ENCODE assay signal across 25 cellular contexts in genomic region chr6:64990652-64991304, GRCh38.
"Had no signal": no experiment of that assay in that cellular context is flagged by ENCODE, and none has a peak within 500 bp of the region (broad histone marks: within the 10 kb centered on the region; RNA-seq: fewer than 3 reads in every experiment).

No MANE protein-coding gene starts in this region.

- H3K4me3 Mint-ChIP-seq: activated CD8-positive, alpha-beta T cell treated with anti-CD3 and anti-CD28 coated beads, Interleukin-2, amount 10 ng/mL, durations not matched to agents 7 days and 5 days; activated naive CD8-positive, alpha-beta T cell treated with anti-CD3 and anti-CD28 coated beads, Interleukin-2, amount 10 ng/mL, durations not matched to agents 7 days and 5 days; T-helper 1 cell treated with Interleukin-12 subunit alpha and Interleukin-12 subunit beta and Interleukin-4 antibody, amounts not matched to agents 30 μg/mL and 1 μg/mL, for 36 hours had no signal

- FAIRE-seq: bronchial epithelial cell had no signal

- H3K36me3 ChIP-seq: adrenal gland, MG63, SJCRH30 had no signal

- H3K9me3 ChIP-seq: adrenal gland, MG63, SJCRH30 had no signal

- H3K36me3 Mint-ChIP-seq: activated naive CD8-positive, alpha-beta T cell treated with anti-CD3 and anti-CD28 coated beads, Interleukin-2, amount 10 ng/mL, durations not matched to agents 7 days and 5 days had no signal

- H3K4me1 ChIP-seq: adrenal gland, SJCRH30 had no signal

- H3K4me3 ChIP-seq: adrenal gland, MG63, SJCRH30 had no signal

- ATAC-seq: activated CD8-positive, alpha-beta T cell treated with anti-CD3 and anti-CD28 coated beads, Interleukin-2, amount 10 ng/mL, durations not matched to agents 7 days and 5 days; Right ventricle myocardium inferior had no signal

- DNase-seq: activated CD4-positive, alpha-beta T cell treated with anti-CD3 and anti-CD28 coated beads for 48 hours; activated CD4-positive, alpha-beta T cell treated with anti-CD3 and anti-CD28 coated beads, Interleukin-2, amount 50 U/mL, for 4 hours; activated CD4-positive, CD25-positive, alpha-beta regulatory T cell treated with anti-CD3 and anti-CD28 coated beads, Interleukin-2, amount 50 U/mL, for 72 hours; activated CD8-positive, alpha-beta memory T cell treated with anti-CD3 and anti-CD28 coated beads, Interleukin-2, amount 50 U/mL, for 48 hours; activated CD8-positive, alpha-beta T cell treated with anti-CD3 and anti-CD28 coated beads, Interleukin-2, amount 10 ng/mL, durations not matched to agents 7 days and 5 days; activated naive CD4-positive, alpha-beta T cell treated with anti-CD3 and anti-CD28 coated beads, Interleukin-2, amount 50 U/mL, for 16 hours; activated naive CD8-positive, alpha-beta T cell treated with anti-CD3 and anti-CD28 coated beads, Interleukin-2, amount 10 ng/mL, durations not matched to agents 7 days and 5 days; activated T-cell treated with anti-CD3 and anti-CD28 coated beads, Interleukin-2, amount 50 U/mL, for 1 hour; adrenal gland; anterior cingulate cortex; central memory CD4-positive, alpha-beta T cell; MG63; MV-4-11; NCI-H1092 treated with DMSO at 0.1 percent for 48 hours; NCI-H1436; NCI-H187 treated with DMSO at 0.1 percent for 48 hours; NCI-H2081 treated with DMSO at 0.1 percent for 48 hours; NCI-H2171 treated with DMSO at 0.1 percent for 48 hours; NCI-H226; NCI-H510A; NCI-H526 treated with DMSO at 0.1 percent for 48 hours; SJCRH30 had no signal

- H3K27ac Mint-ChIP-seq: activated CD8-positive, alpha-beta T cell treated with anti-CD3 and anti-CD28 coated beads, Interleukin-2, amount 10 ng/mL, durations not matched to agents 7 days and 5 days; activated naive CD8-positive, alpha-beta T cell treated with anti-CD3 and anti-CD28 coated beads, Interleukin-2, amount 10 ng/mL, durations not matched to agents 7 days and 5 days; T-helper 1 cell treated with Interleukin-12 subunit alpha and Interleukin-12 subunit beta and Interleukin-4 antibody, amounts not matched to agents 30 μg/mL and 1 μg/mL, for 36 hours had no signal

- H3K27ac ChIP-seq: adrenal gland, SJCRH30 had no signal

- H3K9me3 Mint-ChIP-seq: activated naive CD8-positive, alpha-beta T cell treated with anti-CD3 and anti-CD28 coated beads, Interleukin-2, amount 10 ng/mL, durations not matched to agents 7 days and 5 days had no signal

- H3K4me1 Mint-ChIP-seq: activated naive CD8-positive, alpha-beta T cell treated with anti-CD3 and anti-CD28 coated beads, Interleukin-2, amount 10 ng/mL, durations not matched to agents 7 days and 5 days had no signal

- H3K27me3 Mint-ChIP-seq: activated naive CD8-positive, alpha-beta T cell treated with anti-CD3 and anti-CD28 coated beads, Interleukin-2, amount 10 ng/mL, durations not matched to agents 7 days and 5 days had no signal

- H3K27me3 ChIP-seq: adrenal gland, MG63, SJCRH30 had no signal
